ENCODE assay signal across 8 cellular contexts in genomic region chr2:158953926-158954763, GRCh38. TPM values are rescaled to one million over a fixed set of nuclear protein-coding genes. Genes with fewer than 3 reads are reported as not detected.
A peak's percentile ranks its signal among the peaks of the same experiment; 100 is the strongest.
DNase-seq lines count a peak whose midpoint lies in the region; ATAC-seq and TF ChIP-seq lines count a peak whose summit lies in the region.

No MANE protein-coding gene starts in this region.

- H3F3A ChIP-seq in MM.1S (ENCODE audit: insufficient read depth, low read length) = 0 out of 2 replicates have a peak, but pooled peaks cover 4% of the 10 kb centered on the region
- no peaks in the 10 kb centered on the region for H3F3A ChIP-seq in neural progenitor cell (ENCODE audit: low read depth)

- in situ Hi-C loops in GM13977 (cut with MboI; ENCODE audit: low pct_unique_long_range_greater_than_20kb, low sequenced_read_pairs, unreplicated experiment) = no loop called here

- H3K4me3 Mint-ChIP-seq in neural progenitor cell = peak overlapping the region; percentile 3

- H3K36me3 Mint-ChIP-seq in neural progenitor cell = peaks cover 2% of the 10 kb centered on the region

- H3K27me3 Mint-ChIP-seq in neural progenitor cell (ENCODE audit: insufficient read depth, low read depth) = peaks cover 3% of the 10 kb centered on the region

- H2AFZ ChIP-seq in MM.1S (ENCODE audit: low read length) (no peak overlapping the region), neural progenitor cell (replicated peaks) (no peak overlapping the region)

- no peak overlapping the region for H3K4me3 ChIP-seq in MM.1S (ENCODE audit: low read length)
- no peak overlapping the region for H3K4me3 ChIP-seq in epithelial cell of esophagus (ENCODE audit: low read length)
- no peak overlapping the region for H3K4me3 ChIP-seq in neural progenitor cell

- peaks cover 13% of the 10 kb centered on the region for H3K9me3 Mint-ChIP-seq in neural progenitor cell

- H3K9me3 ChIP-seq in MM.1S (replicated peaks; ENCODE audit: insufficient read depth, low read length) = no peaks in the 10 kb centered on the region
- H3K9me3 ChIP-seq in neural progenitor cell (ENCODE audit: low read depth) = no peaks in the 10 kb centered on the region

- H3K9ac ChIP-seq in MM.1S (ENCODE audit: low read length) (no peak overlapping the region), neural progenitor cell (no peak overlapping the region)

- H3K27ac Mint-ChIP-seq in neural progenitor cell = no peak overlapping the region

- H3K4me2 ChIP-seq in MM.1S (ENCODE audit: low read depth, low read length) (no peak overlapping the region), neural progenitor cell (no peak overlapping the region)

- no peaks in the 10 kb centered on the region for H4K20me1 ChIP-seq in MM.1S (ENCODE audit: insufficient read depth, low read length)
- no peaks in the 10 kb centered on the region for H4K20me1 ChIP-seq in neural progenitor cell (ENCODE audit: low read depth)

- peak; percentile 95 for ATAC-seq in GM18870 (IDR thresholded peaks at IDR 0.05; ENCODE audit: unreplicated experiment)

- H3K36me3 ChIP-seq in MM.1S (replicated peaks; ENCODE audit: insufficient read depth, low read length) (no peaks in the 10 kb centered on the region), neural progenitor cell (no peaks in the 10 kb centered on the region)

- H3K9me2 ChIP-seq in MM.1S (replicated peaks; ENCODE audit: insufficient read depth, low read length) = no peaks in the 10 kb centered on the region

- TF ChIP-seq CTCF in 22Rv1 (IDR thresholded peaks at IDR 0.05) (no peak), MM.1S (IDR thresholded peaks at IDR 0.05; ENCODE audit: low read length) (no peak), epithelial cell of esophagus (IDR thresholded peaks at IDR 0.05; ENCODE audit: insufficient read depth, low read depth, low read length, missing control alignments) (no peak), neural progenitor cell (IDR thresholded peaks at IDR 0.05) (no peak), GM13977 (IDR thresholded peaks at IDR 0.05; ENCODE audit: extremely low read depth, insufficient read depth, missing control alignments) (no peak)

- peaks cover 11% of the 10 kb centered on the region for H3K4me1 Mint-ChIP-seq in neural progenitor cell

- H3K4me1 ChIP-seq in MM.1S (ENCODE audit: low read length) = peaks cover 7% of the 10 kb centered on the region
- H3K4me1 ChIP-seq in neural progenitor cell = no peaks in the 10 kb centered on the region

- H3K79me2 ChIP-seq in MM.1S (ENCODE audit: low read length) (no peaks in the 10 kb centered on the region), neural progenitor cell (ENCODE audit: low read depth) (no peaks in the 10 kb centered on the region)

- DNase-seq in MM.1S (peak; percentile 87), SKM-1 treated with dmso at 0.1 percent for 144 hours (lab: John Stamatoyannopoulos, UW; ENCODE audit: unreplicated experiment) (peak; percentile 72), epithelial cell of esophagus (ENCODE audit: low read depth) (peak; percentile 74), neural progenitor cell (ENCODE audit: low spot score) (no peak), GM13977 (ENCODE audit: low spot score) (no peak), cortex of kidney (lab: John Stamatoyannopoulos, UW) (no peak)

- no peaks in the 10 kb centered on the region for H3K27me3 ChIP-seq in MM.1S (replicated peaks; ENCODE audit: insufficient read depth, low read length)
- peaks cover 9% of the 10 kb centered on the region for H3K27me3 ChIP-seq in neural progenitor cell

- H3K27ac ChIP-seq in 22Rv1 (peak overlapping the region; percentile 47), MM.1S (ENCODE audit: low read length) (no peak overlapping the region), neural progenitor cell (no peak overlapping the region)

RNA-seq across cellular contexts. Expression of gene TANC1, which starts 14.3 kb away (rescaled TPM):
- 7.5 and 11.9 TPM in 2 replicates for total RNA-seq in neural progenitor cell (ENCODE audit: low replicate concordance)

Comparison
In these comparisons a context has a peak if more than half of its experiments do, and no peak if none do; other contexts are left out.
1. DNase-seq: peak in MM.1S (single experiment), SKM-1 treated with dmso at 0.1 percent for 144 hours (single experiment) and epithelial cell of esophagus (single experiment); none in neural progenitor cell (single experiment), GM13977 (single experiment) and cortex of kidney (single experiment).